17 cellular contexts compared by ENCODE assay signal in genomic region chr12:2681426-2682205, GRCh38.
DNase-seq lines count a peak whose midpoint lies in the region; ATAC-seq and TF ChIP-seq lines count a peak whose summit lies in the region.
"Had no signal": no experiment of that assay in that cellular context is flagged by ENCODE, and none has a peak within 500 bp of the region (broad histone marks: within the 10 kb centered on the region; RNA-seq: fewer than 3 reads in every experiment).

No MANE protein-coding gene starts in this region.

- H4K20me1 ChIP-seq in DND-41 (ENCODE audit: insufficient read depth, low read length): no peaks in the 10 kb centered on the region

- ATAC-seq in DND-41 (ENCODE audit: insufficient read depth, low read depth): peak; percentile 15; the same call in 1 of the 3 replicates
- peak; percentile 5; the same call in 1 of the 3 replicates for ATAC-seq in RWPE2 (ENCODE audit: low read depth)
- no peak for ATAC-seq in left lobe of liver
- no peak for ATAC-seq in GM19395 (IDR thresholded peaks at IDR 0.05; ENCODE audit: unreplicated experiment)

- H3K4me3 ChIP-seq in DND-41 (ENCODE audit: low read depth in 1 of 2, low read length in 2 of 2) (no peak overlapping the region), RWPE2 (ENCODE audit: severe bottlenecking) (no peak overlapping the region), Peyer's patch (no peak overlapping the region)
- H3K4me3 ChIP-seq: right lobe of liver, thyroid gland had no signal

- no peaks in the 10 kb centered on the region for H3K79me2 ChIP-seq in DND-41 (ENCODE audit: insufficient read depth, low read length)

- H3K27ac Mint-ChIP-seq in progenitor cell of endocrine pancreas: peak overlapping the region; percentile 84
- H3K27ac Mint-ChIP-seq: activated T-cell treated with anti-CD3 and anti-CD28 coated beads, Interleukin-2, amount 50 U/mL, for 72 hours; stimulated activated naive CD8-positive, alpha-beta T cell treated with anti-CD3 and anti-CD28 coated beads, Interleukin-15, Interleukin-2, amounts not matched to agents 100 ng/mL and 50 ng/mL, for 24 hours had no signal

- DNase-seq in DND-41: no peak
- no peak for DNase-seq in RWPE2 (ENCODE audit: low spot score)
- DNase-seq in left lobe of liver (ENCODE audit: low spot score): peak; percentile 32
- no peak for DNase-seq in progenitor cell of endocrine pancreas (ENCODE audit: low spot score, unreplicated experiment)
- DNase-seq in midbrain (lab: John Stamatoyannopoulos, UW): no peak
- DNase-seq in Peyer's patch: no peak
- DNase-seq: activated CD4-positive, CD25-positive, alpha-beta regulatory T cell treated with anti-CD3 and anti-CD28 coated beads, Interleukin-2, amount 50 U/mL, for 72 hours; activated naive CD4-positive, alpha-beta T cell treated with anti-CD3 and anti-CD28 coated beads, Interleukin-2, amount 50 U/mL, for 16 hours; CD4-positive, alpha-beta T cell; right lobe of liver; stimulated activated CD4-positive, alpha-beta T cell treated with anti-CD3 and anti-CD28 coated beads, Interleukin-12 subunit alpha, Interleukin-12 subunit beta, amount 100 ng/mL, for 4 hours; stimulated activated CD4-positive, alpha-beta T cell treated with anti-CD3 and anti-CD28 coated beads, Interleukin-4, amount 100 ng/mL, for 4 hours; thyroid gland had no signal

- H3K4me1 ChIP-seq in DND-41 (ENCODE audit: insufficient read depth, low read length) (no peaks in the 10 kb centered on the region), RWPE2 (ENCODE audit: insufficient read depth, poor library complexity, severe bottlenecking) (no peaks in the 10 kb centered on the region), Peyer's patch (no peaks in the 10 kb centered on the region)
- H3K4me1 ChIP-seq: right lobe of liver had no signal

- no peak for TF ChIP-seq POLR2A in Peyer's patch (IDR thresholded peaks at IDR 0.05)

- TF ChIP-seq CTCF in DND-41 (IDR thresholded peaks at IDR 0.05; ENCODE audit: borderline replicate concordance, extremely low read depth, low read length, poor library complexity, severe bottlenecking) (no peak), RWPE2 (IDR thresholded peaks at IDR 0.05; ENCODE audit: poor library complexity, severe bottlenecking) (no peak), progenitor cell of endocrine pancreas (IDR thresholded peaks at IDR 0.05; ENCODE audit: unreplicated experiment) (no peak), Peyer's patch (IDR thresholded peaks at IDR 0.05) (no peak)

- no peaks in the 10 kb centered on the region for H3K9me3 ChIP-seq in DND-41 (ENCODE audit: insufficient read depth, low read length, severe bottlenecking)
- H3K9me3 ChIP-seq in RWPE2 (ENCODE audit: severe bottlenecking): no peaks in the 10 kb centered on the region
- no peaks in the 10 kb centered on the region for H3K9me3 ChIP-seq in Peyer's patch
- H3K9me3 ChIP-seq: right lobe of liver, thyroid gland had no signal

- H3K4me2 ChIP-seq in DND-41 (ENCODE audit: insufficient read depth, low read length): no peak overlapping the region

- peaks cover 5% of the 10 kb centered on the region for H3K27me3 Mint-ChIP-seq in progenitor cell of endocrine pancreas
- H3K27me3 Mint-ChIP-seq: CD4-positive, alpha-beta T cell; stimulated activated naive CD8-positive, alpha-beta T cell treated with anti-CD3 and anti-CD28 coated beads, Interleukin-15, Interleukin-2, amounts not matched to agents 100 ng/mL and 50 ng/mL, for 24 hours had no signal

- no peaks in the 10 kb centered on the region for H3K4me1 Mint-ChIP-seq in progenitor cell of endocrine pancreas (ENCODE audit: low read depth)

- H3K27ac ChIP-seq in DND-41 (ENCODE audit: low read length) (no peak overlapping the region), RWPE2 (ENCODE audit: poor library complexity, severe bottlenecking) (no peak overlapping the region), Peyer's patch (no peak overlapping the region)
- H3K27ac ChIP-seq: right lobe of liver, thyroid gland had no signal

- no peak overlapping the region for H3K4me3 Mint-ChIP-seq in progenitor cell of endocrine pancreas (ENCODE audit: low read depth)
- H3K4me3 Mint-ChIP-seq: activated T-cell treated with anti-CD3 and anti-CD28 coated beads, Interleukin-2, amount 50 U/mL, for 72 hours; CD4-positive, alpha-beta T cell; stimulated activated naive CD8-positive, alpha-beta T cell treated with anti-CD3 and anti-CD28 coated beads, Interleukin-15, Interleukin-2, amounts not matched to agents 100 ng/mL and 50 ng/mL, for 24 hours; T-helper 1 cell treated with Interleukin-12 subunit alpha and Interleukin-12 subunit beta and Interleukin-4 antibody, amounts not matched to agents 30 μg/mL and 1 μg/mL, for 36 hours had no signal

- H3K36me3 ChIP-seq in DND-41 (ENCODE audit: insufficient read depth, low read length) (no peaks in the 10 kb centered on the region), RWPE2 (ENCODE audit: low read depth) (no peaks in the 10 kb centered on the region), Peyer's patch (no peaks in the 10 kb centered on the region)
- H3K36me3 ChIP-seq: right lobe of liver, thyroid gland had no signal

- peaks cover 1% of the 10 kb centered on the region for H3K36me3 Mint-ChIP-seq in progenitor cell of endocrine pancreas (ENCODE audit: insufficient read depth)

- H3K27me3 ChIP-seq in DND-41 (ENCODE audit: insufficient read depth, low read length, poor library complexity) (no peaks in the 10 kb centered on the region), RWPE2 (ENCODE audit: insufficient read depth, poor library complexity, severe bottlenecking) (no peaks in the 10 kb centered on the region), Peyer's patch (no peaks in the 10 kb centered on the region)
- H3K27me3 ChIP-seq: right lobe of liver, thyroid gland had no signal

- no peak overlapping the region for H3K9ac ChIP-seq in DND-41 (ENCODE audit: low read depth, low read length)

- H2AFZ ChIP-seq in DND-41 (ENCODE audit: low read depth, low read length): no peak overlapping the region

- H3K9me3 Mint-ChIP-seq in progenitor cell of endocrine pancreas (ENCODE audit: low read depth): no peaks in the 10 kb centered on the region
- H3K9me3 Mint-ChIP-seq: CD4-positive, alpha-beta T cell had no signal

Comparison
In these comparisons a context has a peak if more than half of its experiments do, and no peak if none do; other contexts are left out.
1. ATAC-seq: peak in DND-41 (single experiment) and RWPE2 (single experiment); none in left lobe of liver (single experiment) and GM19395 (single experiment).